8 cellular contexts compared by ENCODE assay signal in genomic region chr1:3483801-3484444, GRCh38. TPM values are rescaled to one million over a fixed set of nuclear protein-coding genes. Genes with fewer than 3 reads are reported as not detected.
DNase-seq lines count a peak whose midpoint lies in the region; ATAC-seq and TF ChIP-seq lines count a peak whose summit lies in the region.

No MANE protein-coding gene starts in this region.

- no peak overlapping the region for H3K27ac Mint-ChIP-seq in activated CD4-positive, alpha-beta T cell treated with anti-CD3 and anti-CD28 coated beads, Interleukin-2, amount 10 ng/mL, durations not matched to agents 7 days and 5 days
- no peak overlapping the region for H3K27ac Mint-ChIP-seq in effector memory CD8-positive, alpha-beta T cell
- peak overlapping the region in 1 of 6 donors; percentile 69 for H3K27ac Mint-ChIP-seq in naive B cell

- no peak overlapping the region for H3K27ac ChIP-seq in HEK293 (ENCODE audit: extremely low read depth, low read depth, low read length)
- no peak overlapping the region for H3K27ac ChIP-seq in upper lobe of left lung

- TF ChIP-seq EP300 in upper lobe of left lung (IDR thresholded peaks at IDR 0.05), result no peak

- ATAC-seq in effector memory CD8-positive, alpha-beta T cell (replicated peaks), result no peak
- ATAC-seq in naive B cell (ENCODE audit: low read depth in 2 of 2) (peak; percentile 30 to 51), upper lobe of left lung (ENCODE audit: low FRiP score in 2 of 2) (peak; percentile 25 to 47), HG03521 (IDR thresholded peaks at IDR 0.05; ENCODE audit: unreplicated experiment) (no peak)

- no peaks in the 10 kb centered on the region for H3K36me3 Mint-ChIP-seq in activated CD4-positive, alpha-beta T cell treated with anti-CD3 and anti-CD28 coated beads, Interleukin-2, amount 10 ng/mL, durations not matched to agents 7 days and 5 days (ENCODE audit: low read depth)
- no peaks in the 10 kb centered on the region for H3K36me3 Mint-ChIP-seq in effector memory CD8-positive, alpha-beta T cell (ENCODE audit: insufficient read depth)
- H3K36me3 Mint-ChIP-seq in naive B cell, result peaks cover 7 to 11% of the 10 kb centered on the region in 2 donors

- H3K4me3 ChIP-seq in BE2C (ENCODE audit: low read depth, low read length) (no peak overlapping the region), HEK293 (ENCODE audit: low read depth, low read length) (no peak overlapping the region), upper lobe of left lung (no peak overlapping the region)

- DNase-seq in BE2C (peak; percentile 57), naive B cell (peak; percentile 31), upper lobe of left lung (peak; percentile 43 to 90), cerebellar nuclear complex (lab: John Stamatoyannopoulos, UW) (no peak)
- DNase-seq in activated CD4-positive, alpha-beta T cell treated with anti-CD3 and anti-CD28 coated beads, Interleukin-2, amount 10 ng/mL, durations not matched to agents 7 days and 5 days, result peak; percentile 50
- peak; percentile 26 to 38 (median 32) for DNase-seq in effector memory CD8-positive, alpha-beta T cell

- CTCF ChIA-PET in HEK293 (lab: Yijun Ruan, JAX), result interaction anchor here (0.6 to 3.0 kb wide), 15 partner anchors 11 to 312 kb away, joined by 3 to 51 read pairs (median 3); partner anchors contain the start of gene LRRC47
- CTCF ChIA-PET in activated CD4-positive, alpha-beta T cell treated with anti-CD3 and anti-CD28 coated beads, Interleukin-2, amount 10 ng/mL, durations not matched to agents 7 days and 5 days (lab: Charles Lee), result interaction anchor here (1.0 kb wide), 1 partner anchor 135 kb away, joined by 3 read pairs; no protein-coding TSS in a partner anchor

- TF ChIP-seq POLR2A in upper lobe of left lung (IDR thresholded peaks at IDR 0.05), result no peak

- POLR2A ChIA-PET in HEK293 (lab: Yijun Ruan, JAX), result no interaction called here
- POLR2A ChIA-PET in activated CD4-positive, alpha-beta T cell treated with anti-CD3 and anti-CD28 coated beads, Interleukin-2, amount 10 ng/mL, durations not matched to agents 7 days and 5 days (lab: Charles Lee), result no interaction called here

- H3K4me1 ChIP-seq in BE2C (no peaks in the 10 kb centered on the region), HEK293 (ENCODE audit: control insufficient read depth, insufficient read depth, low read length) (no peaks in the 10 kb centered on the region), upper lobe of left lung (peaks cover 0 to 5% (median 2%) of the 10 kb centered on the region in 4 donors)

- no peak overlapping the region for H3K4me3 Mint-ChIP-seq in activated CD4-positive, alpha-beta T cell treated with anti-CD3 and anti-CD28 coated beads, Interleukin-2, amount 10 ng/mL, durations not matched to agents 7 days and 5 days
- no peak overlapping the region for H3K4me3 Mint-ChIP-seq in effector memory CD8-positive, alpha-beta T cell
- H3K4me3 Mint-ChIP-seq in naive B cell, result no peak overlapping the region

- TF ChIP-seq CTCF in BE2C (IDR thresholded peaks at IDR 0.05; ENCODE audit: low read depth, low read length) (peak; percentile 71), HEK293 (tag by site-specific recombination; IDR thresholded peaks at IDR 0.05) (no peak), upper lobe of left lung (IDR thresholded peaks at IDR 0.05) (peak; percentile 74 to 90 (median 86))

- H3K36me3 ChIP-seq in BE2C (no peaks in the 10 kb centered on the region), HEK293 (ENCODE audit: control insufficient read depth in 2 of 2, insufficient read depth in 1 of 2, low read length in 2 of 2) (no peaks in the 10 kb centered on the region), upper lobe of left lung (no peaks in the 10 kb centered on the region)

- no peaks in the 10 kb centered on the region for H3K27me3 Mint-ChIP-seq in activated CD4-positive, alpha-beta T cell treated with anti-CD3 and anti-CD28 coated beads, Interleukin-2, amount 10 ng/mL, durations not matched to agents 7 days and 5 days
- H3K27me3 Mint-ChIP-seq in effector memory CD8-positive, alpha-beta T cell, result peaks cover 5 to 10% of the 10 kb centered on the region in 2 donors
- H3K27me3 Mint-ChIP-seq in naive B cell, result peaks cover 0 to 13% (median 10%) of the 10 kb centered on the region in 3 donors

- WGBS in upper lobe of left lung, 2 donors, result 47 to 69% methylated on average over 27 to 31 of the region's 31 CpGs

- no peaks in the 10 kb centered on the region for H3K9me3 ChIP-seq in BE2C
- H3K9me3 ChIP-seq in HEK293 (ENCODE audit: control insufficient read depth, insufficient read depth, low read depth, low read length), result no peaks in the 10 kb centered on the region
- H3K9me3 ChIP-seq in upper lobe of left lung, result no peaks in the 10 kb centered on the region

- no peaks in the 10 kb centered on the region for H3K4me1 Mint-ChIP-seq in activated CD4-positive, alpha-beta T cell treated with anti-CD3 and anti-CD28 coated beads, Interleukin-2, amount 10 ng/mL, durations not matched to agents 7 days and 5 days
- peaks cover 0 to 1% of the 10 kb centered on the region in 2 donors for H3K4me1 Mint-ChIP-seq in effector memory CD8-positive, alpha-beta T cell (ENCODE audit: low read depth in 2 of 2)
- peaks cover 0 to 6% (median 2%) of the 10 kb centered on the region in 3 donors for H3K4me1 Mint-ChIP-seq in naive B cell

- H3K27me3 ChIP-seq in BE2C (no peaks in the 10 kb centered on the region), upper lobe of left lung (no peaks in the 10 kb centered on the region)

- H3K9me3 Mint-ChIP-seq in activated CD4-positive, alpha-beta T cell treated with anti-CD3 and anti-CD28 coated beads, Interleukin-2, amount 10 ng/mL, durations not matched to agents 7 days and 5 days, result peaks cover 4% of the 10 kb centered on the region
- H3K9me3 Mint-ChIP-seq in effector memory CD8-positive, alpha-beta T cell, result peaks cover 0 to 1% of the 10 kb centered on the region in 2 donors
- peaks cover 4 to 20% (median 11%) of the 10 kb centered on the region in 7 donors for H3K9me3 Mint-ChIP-seq in naive B cell

TF ChIP-seq in HEK293, 187 proteins besides CTCF, POLR2A, EP300 and RAD21:
- TF ChIP-seq, protein P1, sequence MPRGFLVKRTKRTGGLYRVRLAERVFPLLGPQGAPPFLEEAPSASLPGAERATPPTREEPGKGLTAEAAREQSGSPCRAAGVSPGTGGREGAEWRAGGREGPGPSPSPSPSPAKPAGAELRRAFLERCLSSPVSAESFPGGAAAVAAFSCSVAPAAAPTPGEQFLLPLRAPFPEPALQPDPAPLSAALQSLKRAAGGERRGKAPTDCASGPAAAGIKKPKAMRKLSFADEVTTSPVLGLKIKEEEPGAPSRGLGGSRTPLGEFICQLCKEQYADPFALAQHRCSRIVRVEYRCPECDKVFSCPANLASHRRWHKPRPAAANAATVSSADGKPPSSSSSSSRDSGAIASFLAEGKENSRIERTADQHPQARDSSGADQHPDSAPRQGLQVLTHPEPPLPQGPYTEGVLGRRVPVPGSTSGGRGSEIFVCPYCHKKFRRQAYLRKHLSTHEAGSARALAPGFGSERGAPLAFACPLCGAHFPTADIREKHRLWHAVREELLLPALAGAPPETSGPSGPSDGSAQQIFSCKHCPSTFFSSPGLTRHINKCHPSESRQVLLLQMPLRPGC (tag by site-specific recombination; IDR thresholded peaks at IDR 0.05), result peak; percentile 46; the same call in 1 of the 2 replicates
- TF ChIP-seq ZNF600 (tag by site-specific recombination; IDR thresholded peaks at IDR 0.05) (peak; percentile 69), KLF1 (tag by site-specific recombination; IDR thresholded peaks at IDR 0.05) (0 out of 2 replicates have a peak, but pooled peaks have one; percentile 29), ZNF202 (tag by site-specific recombination; IDR thresholded peaks at IDR 0.05; ENCODE audit: borderline replicate concordance) (no peak), ZNF423 (tag by site-specific recombination; IDR thresholded peaks at IDR 0.05) (no peak), PATZ1 (tag by site-specific recombination; IDR thresholded peaks at IDR 0.05) (peak; percentile 21; the same call in 1 of the 2 replicates), ZNF571 (tag by site-specific recombination; IDR thresholded peaks at IDR 0.05) (no peak), GLIS2 (tag by site-specific recombination; IDR thresholded peaks at IDR 0.05) (no peak), KLF8 (tag by site-specific recombination; IDR thresholded peaks at IDR 0.05) (peak; percentile 46; the same call in 1 of the 2 replicates), SCRT1 (tag by site-specific recombination; IDR thresholded peaks at IDR 0.05; ENCODE audit: borderline replicate concordance) (peak; percentile 29; the same call in 1 of the 2 replicates), ZNF48 (tag by site-specific recombination; IDR thresholded peaks at IDR 0.05) (no peak), ZNF2 (tag by site-specific recombination; IDR thresholded peaks at IDR 0.05) (peak; percentile 34; the same call in 1 of the 2 replicates), ZIC2 (tag by site-specific recombination; IDR thresholded peaks at IDR 0.05) (0 out of 2 replicates have a peak, but pooled peaks have one; percentile 6), ZNF521 (tag by site-specific recombination; IDR thresholded peaks at IDR 0.05) (no peak), KLF7 (tag by site-specific recombination; IDR thresholded peaks at IDR 0.05; ENCODE audit: borderline replicate concordance) (peak; percentile 31; the same call in 1 of the 2 replicates)

RNA-seq across cellular contexts. Expression of gene ARHGEF16, which starts 29.5 kb away (rescaled TPM):
- polyA plus RNA-seq in BE2C (2012; ENCODE audit: insufficient read depth, insufficient read length, low read depth), result 4.8 TPM
- total RNA-seq in activated CD4-positive, alpha-beta T cell treated with anti-CD3 and anti-CD28 coated beads, Interleukin-2, amount 10 ng/mL, durations not matched to agents 7 days and 5 days, result not detected
- polyA plus RNA-seq in naive B cell (ENCODE audit: low read depth in 6 of 6), result not detected
- total RNA-seq in upper lobe of left lung, result 10 to 100 TPM; 11.9 to 28.9 (median 13.4) TPM

Comparison
In these comparisons a context has a peak if more than half of its experiments do, and no peak if none do; other contexts are left out.
1. DNase-seq: peak in BE2C (single experiment), activated CD4-positive, alpha-beta T cell treated with anti-CD3 and anti-CD28 coated beads, Interleukin-2, amount 10 ng/mL, durations not matched to agents 7 days and 5 days (single experiment), effector memory CD8-positive, alpha-beta T cell (3 of 3), naive B cell (single experiment) and upper lobe of left lung (2 of 2); none in cerebellar nuclear complex (0 of 2).
2. ATAC-seq: peak in naive B cell (2 of 2) and upper lobe of left lung (2 of 2); none in effector memory CD8-positive, alpha-beta T cell (single experiment) and HG03521 (single experiment).
3. RNA of gene ARHGEF16, which starts 29.5 kb away (total RNA-seq): 11.9 to 28.9 TPM in upper lobe of left lung; not detected in activated CD4-positive, alpha-beta T cell treated with anti-CD3 and anti-CD28 coated beads, Interleukin-2, amount 10 ng/mL, durations not matched to agents 7 days and 5 days; every median in the first group is over 10 times any median in the second.